8 cellular contexts compared by ENCODE assay signal in the genomic region with DNA sequence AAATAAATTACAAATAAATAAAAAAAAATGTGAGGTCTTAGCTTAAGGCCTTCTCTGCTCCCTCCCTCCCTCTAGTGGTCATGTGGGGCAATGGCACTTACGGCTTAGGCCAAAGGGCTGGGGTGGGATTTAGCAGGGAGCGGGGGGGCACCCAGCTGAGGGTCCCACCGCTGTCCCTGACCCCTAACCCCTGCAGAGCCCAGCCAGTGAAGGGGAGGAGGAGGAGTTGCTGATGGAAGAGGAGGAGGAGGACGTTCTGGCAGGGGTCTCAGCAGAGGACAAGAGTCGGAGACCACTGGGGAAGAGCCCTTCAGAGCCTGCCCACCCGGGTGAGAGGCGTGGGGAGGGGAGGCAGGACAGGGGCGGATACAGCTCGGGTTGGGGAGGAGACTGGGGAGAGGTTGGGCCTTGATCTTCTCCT. TPM values are rescaled to one million over a fixed set of nuclear protein-coding genes. Genes with fewer than 3 reads are reported as not detected.
DNase-seq lines count a peak whose midpoint lies in the region; ATAC-seq and TF ChIP-seq lines count a peak whose summit lies in the region.

No MANE protein-coding gene starts in this region.

- no peak overlapping the region for H3K4me3 ChIP-seq in AG04449 (ENCODE audit: low read depth, low read length)
- H3K4me3 ChIP-seq in OCI-LY3 (ENCODE audit: low read length) = no peak overlapping the region
- H3K4me3 ChIP-seq in gastroesophageal sphincter = no peak overlapping the region
- H3K4me3 ChIP-seq in retinal pigment epithelial cell (ENCODE audit: low read length) = no peak overlapping the region

- H3K9me3 Mint-ChIP-seq in activated T-helper 17 cell treated with anti-CD3 and anti-CD28 coated beads, Interleukin-2, amount 50 U/mL, for 72 hours = no peaks in the 10 kb centered on the region

- H3K4me1 ChIP-seq in OCI-LY3 (ENCODE audit: low read length) (no peaks in the 10 kb centered on the region), gastroesophageal sphincter (peaks cover 0 to 10% (median 0%) of the 10 kb centered on the region in 3 donors)

- no peaks in the 10 kb centered on the region for H4K20me1 ChIP-seq in OCI-LY3 (ENCODE audit: insufficient read depth, low read length)

- H3K36me3 Mint-ChIP-seq in activated T-helper 17 cell treated with anti-CD3 and anti-CD28 coated beads, Interleukin-2, amount 50 U/mL, for 72 hours (ENCODE audit: low read depth) = peaks cover 28% of the 10 kb centered on the region

- peak; percentile 64 for ATAC-seq in activated T-helper 17 cell treated with anti-CD3 and anti-CD28 coated beads, Interleukin-2, amount 50 U/mL, for 72 hours (replicated peaks)
- peak; percentile 69 for ATAC-seq in gastroesophageal sphincter
- no peak for ATAC-seq in HG02571 (IDR thresholded peaks at IDR 0.05; ENCODE audit: unreplicated experiment)
- no peak for ATAC-seq in GM21723 (IDR thresholded peaks at IDR 0.05; ENCODE audit: unreplicated experiment)

- H3K4me3 Mint-ChIP-seq in activated T-helper 17 cell treated with anti-CD3 and anti-CD28 coated beads, Interleukin-2, amount 50 U/mL, for 72 hours = no peak overlapping the region

- CTCF ChIA-PET in AG04449 (lab: Yijun Ruan, JAX) = interaction anchor here (0.6 to 4.4 kb wide), 28 partner anchors 10 to 85 kb away, joined by 3 to 68 read pairs (median 4); a partner anchor contains a TSS

- POLR2A ChIA-PET in AG04449 (lab: Yijun Ruan, JAX) = interaction anchor here (0.8 to 1.4 kb wide), 3 partner anchors 9 to 10 kb away, joined by 3 to 6 read pairs (median 6); a partner anchor contains a TSS

- 40% methylated on average over 6 of the region's 9 CpGs; no CpG with 5 or more reads in 1 of the 2 donors for WGBS in gastroesophageal sphincter (ENCODE audit: low coverage in 1 of 2), 2 donors

- TF ChIP-seq POLR2A in gastroesophageal sphincter (IDR thresholded peaks at IDR 0.05) = no peak

- no peak overlapping the region for H3K4me2 ChIP-seq in OCI-LY3 (ENCODE audit: low read length)

- no peaks in the 10 kb centered on the region for H3K4me1 Mint-ChIP-seq in activated T-helper 17 cell treated with anti-CD3 and anti-CD28 coated beads, Interleukin-2, amount 50 U/mL, for 72 hours

- TF ChIP-seq CTCF in AG04449 (IDR thresholded peaks at IDR 0.05; ENCODE audit: insufficient read depth, low read length, missing control alignments) (peak; percentile 72), GM20000 (IDR thresholded peaks at IDR 0.05; ENCODE audit: extremely low read depth, missing control alignments) (peak; percentile 49), OCI-LY3 (IDR thresholded peaks at IDR 0.05; ENCODE audit: low read depth, low read length) (peak; percentile 68), gastroesophageal sphincter (IDR thresholded peaks at IDR 0.05) (peak in 3 of 4 experiments; percentile 50 to 68 (median 67)), retinal pigment epithelial cell (conservative IDR thresholded peaks at IDR 0.05; ENCODE audit: low read depth, low read length) (peak; percentile 94)

- no peak overlapping the region for H3K27ac ChIP-seq in OCI-LY3 (ENCODE audit: low read length)
- no peak overlapping the region for H3K27ac ChIP-seq in gastroesophageal sphincter

- H3K9me3 ChIP-seq in OCI-LY3 (ENCODE audit: insufficient read depth, low read length) = no peaks in the 10 kb centered on the region
- no peaks in the 10 kb centered on the region for H3K9me3 ChIP-seq in gastroesophageal sphincter

- no peak overlapping the region for H3K27ac Mint-ChIP-seq in activated T-helper 17 cell treated with anti-CD3 and anti-CD28 coated beads, Interleukin-2, amount 50 U/mL, for 72 hours

- H3K36me3 ChIP-seq in OCI-LY3 (replicated peaks; ENCODE audit: low read depth, low read length) = peaks cover 8% of the 10 kb centered on the region
- H3K36me3 ChIP-seq in gastroesophageal sphincter = peaks cover 0 to 50% of the 10 kb centered on the region in 2 donors

- H3K27me3 Mint-ChIP-seq in activated T-helper 17 cell treated with anti-CD3 and anti-CD28 coated beads, Interleukin-2, amount 50 U/mL, for 72 hours = no peaks in the 10 kb centered on the region

- no peak for TF ChIP-seq EP300 in gastroesophageal sphincter (IDR thresholded peaks at IDR 0.05)

- no peak overlapping the region for H3K9ac ChIP-seq in OCI-LY3 (ENCODE audit: low read length)

- H3K27me3 ChIP-seq in OCI-LY3 (ENCODE audit: low read depth, low read length) (no peaks in the 10 kb centered on the region), gastroesophageal sphincter (no peaks in the 10 kb centered on the region)

- H2AFZ ChIP-seq in OCI-LY3 (ENCODE audit: low read depth, low read length) = no peak overlapping the region

- no peaks in the 10 kb centered on the region for H3K79me2 ChIP-seq in OCI-LY3 (ENCODE audit: low read length)

- DNase-seq in AG04449 (ENCODE audit: low read depth, low spot score) (no peak), GM20000 (ENCODE audit: low spot score) (peak; percentile 80), retinal pigment epithelial cell (ENCODE audit: low read depth) (no peak)

RNA-seq across cellular contexts. Expression of a gene that starts 9.3 kb away (rescaled TPM):
- total RNA-seq in activated T-helper 17 cell treated with anti-CD3 and anti-CD28 coated beads, Interleukin-2, amount 50 U/mL, for 72 hours = 10 to 100 TPM; 15.5 to 19.7 TPM
- 1 to 10 TPM; 4.7 to 7.5 (median 6.0) TPM for total RNA-seq in gastroesophageal sphincter

RNA-seq across cellular contexts. Expression of a gene that starts 14.1 kb away (rescaled TPM):
- total RNA-seq in activated T-helper 17 cell treated with anti-CD3 and anti-CD28 coated beads, Interleukin-2, amount 50 U/mL, for 72 hours = 10 to 100 TPM; 13.3 to 17.4 TPM
- 1 to 10 TPM in 3 of 4 donors, not detected in 1; 1.4 to 5.6 (median 4.9) TPM for total RNA-seq in gastroesophageal sphincter

RNA-seq across cellular contexts. Expression of a gene that starts 47.6 kb away (rescaled TPM):
- total RNA-seq in activated T-helper 17 cell treated with anti-CD3 and anti-CD28 coated beads, Interleukin-2, amount 50 U/mL, for 72 hours = 10 to 100 TPM; 49.1 to 67.1 TPM
- total RNA-seq in gastroesophageal sphincter = 10 to 100 TPM; 48.2 to 67.7 (median 53.0) TPM

RNA-seq across cellular contexts. Expression of a gene that starts 48.3 kb away (rescaled TPM):
- total RNA-seq in activated T-helper 17 cell treated with anti-CD3 and anti-CD28 coated beads, Interleukin-2, amount 50 U/mL, for 72 hours = 10 to 100 TPM in 1 of 2 donors, 1 to 10 TPM in 1; 8.3 to 13.1 TPM
- total RNA-seq in gastroesophageal sphincter = under 1 TPM in 1 of 4 donors, not detected in 3; 0.67 TPM

RNA-seq across cellular contexts. Expression of a gene that starts 49.7 kb away (rescaled TPM):
- 10 to 100 TPM; 67.9 to 96.7 TPM for total RNA-seq in activated T-helper 17 cell treated with anti-CD3 and anti-CD28 coated beads, Interleukin-2, amount 50 U/mL, for 72 hours
- 10 to 100 TPM in 1 of 4 donors, 1 to 10 TPM in 3; 2.4 to 11.9 (median 7.4) TPM for total RNA-seq in gastroesophageal sphincter

Comparison
In these comparisons a context has a peak if more than half of its experiments do, and no peak if none do; other contexts are left out.
1. ATAC-seq: peak in activated T-helper 17 cell treated with anti-CD3 and anti-CD28 coated beads, Interleukin-2, amount 50 U/mL, for 72 hours (single experiment) and gastroesophageal sphincter (single experiment); none in HG02571 (single experiment) and GM21723 (single experiment).
2. Peak in every context shown above with its lines, with median percentiles within 50 percentile points of each other: CTCF ChIP-seq.